8 cellular contexts compared by ENCODE assay signal in genomic region chr2:18178736-18179349, GRCh38.
A peak's percentile ranks its signal among the peaks of the same experiment; 100 is the strongest.
DNase-seq lines count a peak whose midpoint lies in the region; ATAC-seq and TF ChIP-seq lines count a peak whose summit lies in the region.

No MANE protein-coding gene starts in this region.

- H3K27ac ChIP-seq in OCI-LY7 (ENCODE audit: low read depth, low read length, poor library complexity, severe bottlenecking) = no peak overlapping the region
- H3K27ac ChIP-seq in liver (ENCODE audit: low read depth in 1 of 2, low read length in 2 of 2) = no peak overlapping the region
- H3K27ac ChIP-seq in transverse colon = no peak overlapping the region

- no peaks in the 10 kb centered on the region for H3K9me3 ChIP-seq in OCI-LY7 (ENCODE audit: low read length)
- no peaks in the 10 kb centered on the region for H3K9me3 ChIP-seq in liver (ENCODE audit: control insufficient read depth in 4 of 4, low read length in 3 of 4)
- H3K9me3 ChIP-seq in transverse colon = no peaks in the 10 kb centered on the region

- H3K4me3 Mint-ChIP-seq in activated T-cell treated with anti-CD3 and anti-CD28 coated beads, Interleukin-2, amount 50 U/mL, for 72 hours = no peak overlapping the region
- H3K4me3 Mint-ChIP-seq in activated T-cell treated with anti-CD3 and anti-CD28 coated beads, Interleukin-2, amount 50 U/mL, for 4 hours = no peak overlapping the region
- no peak overlapping the region for H3K4me3 Mint-ChIP-seq in chondrocyte (ENCODE audit: unreplicated experiment)

- no peaks in the 10 kb centered on the region for H3K4me1 Mint-ChIP-seq in activated T-cell treated with anti-CD3 and anti-CD28 coated beads, Interleukin-2, amount 50 U/mL, for 72 hours (ENCODE audit: low read depth)
- H3K4me1 Mint-ChIP-seq in activated T-cell treated with anti-CD3 and anti-CD28 coated beads, Interleukin-2, amount 50 U/mL, for 4 hours (ENCODE audit: low read depth) = no peaks in the 10 kb centered on the region
- no peaks in the 10 kb centered on the region for H3K4me1 Mint-ChIP-seq in chondrocyte (ENCODE audit: low read depth)

- no peaks in the 10 kb centered on the region for H3K27me3 ChIP-seq in liver (ENCODE audit: control insufficient read depth in 4 of 4, insufficient read depth in 4 of 4, low read length in 3 of 4)
- no peaks in the 10 kb centered on the region for H3K27me3 ChIP-seq in transverse colon

- H3K27me3 Mint-ChIP-seq in activated T-cell treated with anti-CD3 and anti-CD28 coated beads, Interleukin-2, amount 50 U/mL, for 72 hours (ENCODE audit: low read depth) = peaks cover 5% of the 10 kb centered on the region
- no peaks in the 10 kb centered on the region for H3K27me3 Mint-ChIP-seq in activated T-cell treated with anti-CD3 and anti-CD28 coated beads, Interleukin-2, amount 50 U/mL, for 4 hours (ENCODE audit: low read depth)
- peaks cover 36% of the 10 kb centered on the region for H3K27me3 Mint-ChIP-seq in chondrocyte (ENCODE audit: low read depth)

- H3K79me2 ChIP-seq in OCI-LY7 (ENCODE audit: insufficient read depth, low read depth, low read length) = no peaks in the 10 kb centered on the region

- H3K9me3 Mint-ChIP-seq in activated T-cell treated with anti-CD3 and anti-CD28 coated beads, Interleukin-2, amount 50 U/mL, for 72 hours = no peaks in the 10 kb centered on the region
- H3K9me3 Mint-ChIP-seq in activated T-cell treated with anti-CD3 and anti-CD28 coated beads, Interleukin-2, amount 50 U/mL, for 4 hours = no peaks in the 10 kb centered on the region
- H3K9me3 Mint-ChIP-seq in chondrocyte (ENCODE audit: low read depth) = no peaks in the 10 kb centered on the region

- TF ChIP-seq POLR2A in transverse colon (IDR thresholded peaks at IDR 0.05) = no peak

- no peak for ATAC-seq in activated T-cell treated with anti-CD3 and anti-CD28 coated beads, Interleukin-2, amount 50 U/mL, for 72 hours (replicated peaks in 1 of 2)
- ATAC-seq in activated T-cell treated with anti-CD3 and anti-CD28 coated beads, Interleukin-2, amount 50 U/mL, for 4 hours = no peak
- ATAC-seq in GM21447 (IDR thresholded peaks at IDR 0.05; ENCODE audit: unreplicated experiment) = peak; percentile 88

- no peak overlapping the region for H3K4me2 ChIP-seq in OCI-LY7 (ENCODE audit: low read length)

- H3K9me2 ChIP-seq in OCI-LY7 (ENCODE audit: insufficient read depth, low read length) = no peaks in the 10 kb centered on the region

- CTCF ChIA-PET in OCI-LY7 (lab: Charles Lee; ENCODE audit: unreplicated experiment) = no interaction called here

- H2AFZ ChIP-seq in OCI-LY7 (ENCODE audit: low read length) = no peak overlapping the region

- DNase-seq in activated T-cell treated with anti-CD3 and anti-CD28 coated beads, Interleukin-2, amount 50 U/mL, for 72 hours = peak; percentile 21 to 39
- DNase-seq in activated T-cell treated with anti-CD3 and anti-CD28 coated beads, Interleukin-2, amount 50 U/mL, for 4 hours = no peak
- peak; percentile 48 for DNase-seq in HS-27A (ENCODE audit: low read depth)
- peak; percentile 68 for DNase-seq in OCI-LY7 (ENCODE audit: low spot score)
- no peak for DNase-seq in chondrocyte (ENCODE audit: low spot score)
- DNase-seq in transverse colon = peak; percentile 13

- peak; percentile 95 for TF ChIP-seq CTCF in OCI-LY7 (conservative IDR thresholded peaks at IDR 0.05; ENCODE audit: low read length)
- TF ChIP-seq CTCF in chondrocyte (IDR thresholded peaks at IDR 0.05) = peak; percentile 86
- TF ChIP-seq CTCF in liver (IDR thresholded peaks at IDR 0.05; ENCODE audit: low read depth, low read length, missing input control) = peak; percentile 74
- peak; percentile 63 to 88 (median 77) for TF ChIP-seq CTCF in transverse colon (IDR thresholded peaks at IDR 0.05)

- no peak for TF ChIP-seq EP300 in transverse colon (IDR thresholded peaks at IDR 0.05; ENCODE audit: low read depth)

- in situ Hi-C loops in transverse colon (cut with MboI; ENCODE audit: low pct_ligation_motif_present in 1 of 4, low pct_unique_long_range_greater_than_20kb in 1 of 4, low sequenced_read_pairs in 3 of 4) = loop anchor here in 2 of 4 donors (10.0 kb wide), 1 partner anchor 324 kb away; no protein-coding TSS in a partner anchor

- H3K4me1 ChIP-seq in OCI-LY7 (ENCODE audit: insufficient read depth, low read length, poor library complexity, severe bottlenecking) (no peaks in the 10 kb centered on the region), liver (ENCODE audit: control insufficient read depth in 4 of 4, insufficient read depth in 4 of 4, low read length in 3 of 4) (no peaks in the 10 kb centered on the region), transverse colon (no peaks in the 10 kb centered on the region)

- peak; percentile 72 to 80 for TF ChIP-seq RAD21 in liver (IDR thresholded peaks at IDR 0.05)

- WGBS in liver = 18% methylated on average over 1 of the region's 1 CpG
- 0 to 10% methylated on average over 1 of the region's 1 CpG for WGBS in transverse colon (ENCODE audit: low coverage in 1 of 2), 2 donors

- H3K36me3 Mint-ChIP-seq in activated T-cell treated with anti-CD3 and anti-CD28 coated beads, Interleukin-2, amount 50 U/mL, for 72 hours (ENCODE audit: insufficient read depth in 2 of 2) = no peaks in the 10 kb centered on the region
- no peaks in the 10 kb centered on the region for H3K36me3 Mint-ChIP-seq in activated T-cell treated with anti-CD3 and anti-CD28 coated beads, Interleukin-2, amount 50 U/mL, for 4 hours (ENCODE audit: insufficient read depth)
- no peaks in the 10 kb centered on the region for H3K36me3 Mint-ChIP-seq in chondrocyte (ENCODE audit: low read depth)

- H4K20me1 ChIP-seq in OCI-LY7 (ENCODE audit: insufficient read depth, low read length) = no peaks in the 10 kb centered on the region

- H3K27ac Mint-ChIP-seq in activated T-cell treated with anti-CD3 and anti-CD28 coated beads, Interleukin-2, amount 50 U/mL, for 72 hours = no peak overlapping the region
- no peak overlapping the region for H3K27ac Mint-ChIP-seq in chondrocyte (ENCODE audit: unreplicated experiment)

- POLR2A ChIA-PET in OCI-LY7 (lab: Charles Lee) = no interaction called here

- H3K4me3 ChIP-seq in OCI-LY7 (ENCODE audit: low read depth, low read length, poor library complexity, severe bottlenecking) = no peak overlapping the region
- no peak overlapping the region for H3K4me3 ChIP-seq in liver (ENCODE audit: low read depth in 1 of 3, low read length in 3 of 3)
- H3K4me3 ChIP-seq in transverse colon = no peak overlapping the region

- H3K9ac ChIP-seq in liver (ENCODE audit: low read depth in 1 of 2, low read length in 2 of 2) = no peak overlapping the region

- no TSS peak for BruUV-seq in OCI-LY7 (replicated peaks; lab: Mats Ljungman, UMichigan)

- H3K36me3 ChIP-seq in OCI-LY7 (ENCODE audit: insufficient read depth, low read length) (no peaks in the 10 kb centered on the region), liver (ENCODE audit: control insufficient read depth in 4 of 4, insufficient read depth in 3 of 4, low read depth in 1 of 4, low read length in 3 of 4) (no peaks in the 10 kb centered on the region), transverse colon (no peaks in the 10 kb centered on the region)

- intact Hi-C loops in OCI-LY7 (cut with micrococcal nuclease; ENCODE audit: unreplicated experiment) (loop anchor here (2.0 to 10.0 kb wide), 4 partner anchors 327 to 714 kb away; no protein-coding TSS in a partner anchor), transverse colon (cut with DNase I; ENCODE audit: low total_unique reads) (loop anchor here (5.0 kb wide), 1 partner anchor 1617 kb away; no protein-coding TSS in a partner anchor)

TF ChIP-seq in liver, 16 proteins besides CTCF, POLR2A, EP300 and RAD21 (continues in another document):
- TF ChIP-seq FOXA1 (IDR thresholded peaks at IDR 0.05) (no peak), TAF1 (conservative IDR thresholded peaks at IDR 0.05) (no peak), FOXA2 (IDR thresholded peaks at IDR 0.05) (no peak), MAX (IDR thresholded peaks at IDR 0.05) (no peak), GABPA (IDR thresholded peaks at IDR 0.05 in 1 of 2, conservative IDR thresholded peaks at IDR 0.05 in 1 of 2) (no peak), RXRA (IDR thresholded peaks at IDR 0.05) (no peak), EGR1 (IDR thresholded peaks at IDR 0.05; ENCODE audit: low read depth in 2 of 2) (no peak), NR2F2 (IDR thresholded peaks at IDR 0.05) (no peak), ATF3 (IDR thresholded peaks at IDR 0.05) (no peak), YY1 (IDR thresholded peaks at IDR 0.05) (no peak), JUND (IDR thresholded peaks at IDR 0.05) (no peak), SP1 (IDR thresholded peaks at IDR 0.05) (no peak), HNF4G (IDR thresholded peaks at IDR 0.05) (no peak)
- TF ChIP-seq, protein P1, sequence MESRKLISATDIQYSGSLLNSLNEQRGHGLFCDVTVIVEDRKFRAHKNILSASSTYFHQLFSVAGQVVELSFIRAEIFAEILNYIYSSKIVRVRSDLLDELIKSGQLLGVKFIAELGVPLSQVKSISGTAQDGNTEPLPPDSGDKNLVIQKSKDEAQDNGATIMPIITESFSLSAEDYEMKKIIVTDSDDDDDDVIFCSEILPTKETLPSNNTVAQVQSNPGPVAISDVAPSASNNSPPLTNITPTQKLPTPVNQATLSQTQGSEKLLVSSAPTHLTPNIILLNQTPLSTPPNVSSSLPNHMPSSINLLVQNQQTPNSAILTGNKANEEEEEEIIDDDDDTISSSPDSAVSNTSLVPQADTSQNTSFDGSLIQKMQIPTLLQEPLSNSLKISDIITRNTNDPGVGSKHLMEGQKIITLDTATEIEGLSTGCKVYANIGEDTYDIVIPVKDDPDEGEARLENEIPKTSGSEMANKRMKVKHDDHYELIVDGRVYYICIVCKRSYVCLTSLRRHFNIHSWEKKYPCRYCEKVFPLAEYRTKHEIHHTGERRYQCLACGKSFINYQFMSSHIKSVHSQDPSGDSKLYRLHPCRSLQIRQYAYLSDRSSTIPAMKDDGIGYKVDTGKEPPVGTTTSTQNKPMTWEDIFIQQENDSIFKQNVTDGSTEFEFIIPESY (IDR thresholded peaks at IDR 0.05) = no peak

Comparison
In these comparisons a context has a peak if more than half of its experiments do, and no peak if none do; other contexts are left out.
1. DNase-seq: peak in activated T-cell treated with anti-CD3 and anti-CD28 coated beads, Interleukin-2, amount 50 U/mL, for 72 hours (2 of 2), HS-27A (single experiment), OCI-LY7 (single experiment) and transverse colon (single experiment); none in activated T-cell treated with anti-CD3 and anti-CD28 coated beads, Interleukin-2, amount 50 U/mL, for 4 hours (single experiment) and chondrocyte (single experiment).
2. Peak in every context shown above with its lines, with median percentiles within 50 percentile points of each other: CTCF ChIP-seq.